In the genomic region with DNA sequence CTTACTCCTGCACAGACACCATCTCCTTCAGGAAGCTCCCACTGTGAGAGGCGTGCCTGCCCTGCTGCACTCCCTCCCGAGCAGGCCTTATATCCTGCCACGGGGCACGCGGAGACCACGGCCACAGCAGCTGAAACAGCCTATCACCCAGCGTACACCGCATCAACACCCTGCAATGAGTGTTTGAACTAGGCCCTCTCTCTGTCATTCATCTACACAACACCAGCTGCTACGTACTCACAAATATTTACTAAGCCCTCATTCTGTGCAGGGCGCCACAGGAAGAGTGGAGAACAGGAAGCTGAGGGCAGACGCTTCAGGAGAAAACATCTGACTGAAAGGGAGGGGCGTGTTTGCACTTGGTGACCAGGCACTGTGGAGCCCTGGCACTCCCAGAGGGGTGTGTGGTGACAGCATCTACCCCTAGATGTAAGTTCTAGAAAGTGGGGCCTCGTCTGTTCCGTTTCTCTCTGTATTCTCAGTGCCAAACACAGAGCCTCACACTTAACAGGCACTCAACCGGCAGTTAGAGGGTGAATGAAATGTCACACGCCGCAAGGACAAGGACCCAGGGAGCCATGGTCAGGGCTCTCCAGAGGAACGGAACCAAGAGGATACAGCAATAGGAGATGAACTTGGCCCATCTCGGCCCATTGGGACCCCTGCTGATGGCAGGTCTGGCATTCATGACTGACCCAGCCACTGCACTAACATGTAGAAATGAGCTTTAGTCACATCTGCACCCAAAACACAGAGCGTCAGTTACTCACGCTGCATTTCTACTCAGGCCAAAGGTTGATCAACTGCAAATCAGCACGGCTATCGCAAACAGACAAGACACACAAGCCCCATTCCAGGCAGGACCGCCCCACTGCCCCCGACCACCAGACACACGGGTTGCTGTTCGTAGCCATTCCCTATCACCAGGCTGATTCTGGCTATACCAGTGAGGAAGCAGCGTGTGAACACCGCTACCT, we compare ENCODE assay signal across 8 cellular contexts. TPM values are rescaled to one million over a fixed set of nuclear protein-coding genes. Genes with fewer than 3 reads are reported as not detected.
A peak's percentile ranks its signal among the peaks of the same experiment; 100 is the strongest.
DNase-seq lines count a peak whose midpoint lies in the region; ATAC-seq and TF ChIP-seq lines count a peak whose summit lies in the region.

No MANE protein-coding gene starts in this region.

- no peak for TF ChIP-seq POLR2A in ovary (IDR thresholded peaks at IDR 0.05)

- ATAC-seq in GM21825 (IDR thresholded peaks at IDR 0.05; ENCODE audit: unreplicated experiment) = no peak

- H3K4me1 ChIP-seq in adipocyte (ENCODE audit: control insufficient read depth, insufficient read depth, low read length) (peaks cover 40% of the 10 kb centered on the region), ovary (ENCODE audit: insufficient read depth) (peaks cover 30% of the 10 kb centered on the region)

- H3K36me3 ChIP-seq in KOPT-K1 (ENCODE audit: insufficient read depth, low read length) = peaks cover 24% of the 10 kb centered on the region
- H3K36me3 ChIP-seq in adipocyte (ENCODE audit: control insufficient read depth, insufficient read depth, low read length, severe bottlenecking) = peaks cover 6% of the 10 kb centered on the region
- no peaks in the 10 kb centered on the region for H3K36me3 ChIP-seq in ovary

- intact Hi-C loops in ovary (cut with DNase I) = no loop called here

- DNase-seq in AG10803 (ENCODE audit: low read depth) (peak; percentile 67), T follicular helper cell (ENCODE audit: low read depth) (peak; percentile 75), adipocyte (ENCODE audit: low read depth) (no peak), ovary (no peak)
- DNase-seq in stimulated activated CD8-positive, alpha-beta memory T cell treated with anti-CD3 and anti-CD28 coated beads, Interleukin-15, amount 100 ng/mL, for 1 hour (ENCODE audit: low read depth) = peak; percentile 25

- H3K27ac ChIP-seq in KOPT-K1 (ENCODE audit: low read depth, low read length, poor library complexity, severe bottlenecking) (peak overlapping the region; percentile 58), layer of hippocampus (ENCODE audit: low read depth, low read length) (peak overlapping the region; percentile 79), ovary (no peak overlapping the region)

- WGBS in ovary, 3 donors = 41 to 59% (median 49%) methylated on average over 29 of the region's 29 CpGs

- H3K9me3 ChIP-seq in KOPT-K1 (ENCODE audit: insufficient read depth, low read length, poor library complexity, severe bottlenecking) (no peaks in the 10 kb centered on the region), adipocyte (ENCODE audit: control insufficient read depth, low read length) (no peaks in the 10 kb centered on the region), ovary (no peaks in the 10 kb centered on the region)

- peak overlapping the region; percentile 1 for H3K9ac ChIP-seq in adipocyte (ENCODE audit: low read length)

- no peak overlapping the region; the same call in 1 of the 2 replicates for H3K4me3 ChIP-seq in AG10803 (ENCODE audit: low read length)
- H3K4me3 ChIP-seq in adipocyte (ENCODE audit: low read length) = peak overlapping the region; percentile 2
- H3K4me3 ChIP-seq in ovary = no peak overlapping the region

- TF ChIP-seq CTCF in AG10803 (conservative IDR thresholded peaks at IDR 0.05; ENCODE audit: low read length) (no peak), ovary (IDR thresholded peaks at IDR 0.05) (no peak)

- H3K27me3 ChIP-seq in adipocyte (replicated peaks; ENCODE audit: control insufficient read depth, insufficient read depth, low read length) = no peaks in the 10 kb centered on the region
- no peaks in the 10 kb centered on the region for H3K27me3 ChIP-seq in layer of hippocampus (ENCODE audit: control insufficient read depth, insufficient read depth, low read length)
- H3K27me3 ChIP-seq in ovary = no peaks in the 10 kb centered on the region

- TF ChIP-seq EP300 in ovary (IDR thresholded peaks at IDR 0.05) = no peak

RNA-seq across cellular contexts. Expression of a gene that starts 15.7 kb away (rescaled TPM):
- 10 to 100 TPM; 56.2 to 88.4 (median 67.9) TPM for total RNA-seq in ovary
- 10 to 100 TPM; 54.0 to 72.9 TPM for polyA plus RNA-seq in ovary

RNA-seq across cellular contexts. Expression of a gene that starts 48.2 kb away (rescaled TPM):
- total RNA-seq in ovary = 100 to 1,000 TPM in 1 of 7 donors, 10 to 100 TPM in 5, 1 to 10 TPM in 1; 7.0 to 313 (median 35.8) TPM
- polyA plus RNA-seq in ovary = 10 to 100 TPM in 1 of 2 donors, 1 to 10 TPM in 1; 1.7 to 12.4 TPM

RNA-seq across cellular contexts. Expression of a gene that starts 57.6 kb away (rescaled TPM):
- 1 to 10 TPM; 5.0 to 8.5 (median 7.0) TPM for total RNA-seq in ovary
- 1 to 10 TPM; 3.4 to 6.4 TPM for polyA plus RNA-seq in ovary

RNA-seq across cellular contexts. Expression of a gene that starts 58.7 kb away (rescaled TPM):
- total RNA-seq in ovary = 100 to 1,000 TPM; 169 to 352 (median 203) TPM
- 100 to 1,000 TPM in 1 of 2 donors, 1 to 10 TPM in 1; 3.9 to 315 TPM for polyA plus RNA-seq in ovary

Comparison
In these comparisons a context has a peak if more than half of its experiments do, and no peak if none do; other contexts are left out.
1. DNase-seq: peak in AG10803 (single experiment), T follicular helper cell (single experiment) and stimulated activated CD8-positive, alpha-beta memory T cell treated with anti-CD3 and anti-CD28 coated beads, Interleukin-15, amount 100 ng/mL, for 1 hour (single experiment); none in adipocyte (single experiment) and ovary (0 of 5).
2. H3K27ac ChIP-seq: peak in KOPT-K1 (single experiment) and layer of hippocampus (single experiment); none in ovary (0 of 2).